ENCODE assay signal across 20 cellular contexts in genomic region chr1:178694923-178695525, GRCh38. TPM values are rescaled to one million over a fixed set of nuclear protein-coding genes. Genes with fewer than 3 reads are reported as not detected.
DNase-seq lines count a peak whose midpoint lies in the region; ATAC-seq, FAIRE-seq and TF ChIP-seq lines count a peak whose summit lies in the region.
"Had no signal": no experiment of that assay in that cellular context is flagged by ENCODE, and none has a peak within 500 bp of the region (broad histone marks: within the 10 kb centered on the region; RNA-seq: fewer than 3 reads in every experiment).

No MANE protein-coding gene starts in this region.

- no peak overlapping the region for H4K5ac ChIP-seq in mesendoderm (ENCODE audit: low read length)

- TF ChIP-seq RAD21 in HepG2 (CRISPR knock-in tag; IDR thresholded peaks at IDR 0.05) (no peak), K562 (CRISPR knock-in tag; conservative IDR thresholded peaks at IDR 0.05 in 1 of 2, IDR thresholded peaks at IDR 0.05 in 1 of 2) (no peak)

- H2AFZ ChIP-seq in HepG2 (ENCODE audit: low read length) (no peak overlapping the region), K562 (ENCODE audit: low read depth, low read length) (no peak overlapping the region)

- TF ChIP-seq CTCF in HepG2 (CRISPR knock-in tag; IDR thresholded peaks at IDR 0.05) = no peak
- TF ChIP-seq CTCF in right lobe of liver (IDR thresholded peaks at IDR 0.05) = no peak
- TF ChIP-seq CTCF in K562 (IDR thresholded peaks at IDR 0.05 in 2 of 3, conservative IDR thresholded peaks at IDR 0.05 in 1 of 3; ENCODE audit: insufficient read depth in 2 of 3, low read depth in 1 of 3, low read length in 3 of 3) = no peak

- TF ChIP-seq POLR2A in HepG2 (IDR thresholded peaks at IDR 0.05; ENCODE audit: insufficient read depth in 1 of 2, low read depth in 2 of 2, low read length in 2 of 2) (no peak), right lobe of liver (IDR thresholded peaks at IDR 0.05) (no peak), K562 (conservative IDR thresholded peaks at IDR 0.05) (no peak)

- H3K4me1 ChIP-seq in HepG2 (ENCODE audit: insufficient read depth, low read length) (no peaks in the 10 kb centered on the region), right lobe of liver (no peaks in the 10 kb centered on the region), K562 (replicated peaks in 1 of 2; ENCODE audit: control insufficient read depth in 2 of 2, insufficient read depth in 2 of 2, low read length in 2 of 2) (no peaks in the 10 kb centered on the region), mesendoderm (ENCODE audit: control insufficient read depth, low read depth, low read length) (no peaks in the 10 kb centered on the region)
- H3K4me1 ChIP-seq: BLaER1, HAP-1 had no signal

- H3K79me1 ChIP-seq in mesendoderm (ENCODE audit: low read length) = no peaks in the 10 kb centered on the region

- H3K27me3 ChIP-seq in HepG2 (ENCODE audit: control insufficient read depth in 1 of 2, insufficient read depth in 2 of 2, low read length in 2 of 2) (peaks cover 0 to 3% of the 10 kb centered on the region in 2 experiments; a peak in 2 of 5 replicates), right lobe of liver (no peaks in the 10 kb centered on the region), K562 (ENCODE audit: control insufficient read depth in 2 of 2, insufficient read depth in 2 of 2, low read length in 2 of 2) (no peaks in the 10 kb centered on the region; a peak in 1 of 5 replicates), mesendoderm (ENCODE audit: insufficient read depth, low read length, poor library complexity) (no peaks in the 10 kb centered on the region)
- H3K27me3 ChIP-seq: BLaER1 had no signal

- no peak overlapping the region for H3K27ac Mint-ChIP-seq in stimulated activated memory B cell treated with anti-CD40 and anti-IgM and Interleukin-4, amounts not matched to agents 10 μg/mL and 1 μg/mL and 100 μg/mL, for 72 hours
- H3K27ac Mint-ChIP-seq: CD4-positive, CD25-positive, alpha-beta regulatory T cell; HFFc6 had no signal

- peaks cover 12% of the 10 kb centered on the region for H3K4me1 Mint-ChIP-seq in stimulated activated memory B cell treated with anti-CD40 and anti-IgM and Interleukin-4, amounts not matched to agents 10 μg/mL and 1 μg/mL and 100 μg/mL, for 72 hours
- H3K4me1 Mint-ChIP-seq: CD4-positive, CD25-positive, alpha-beta regulatory T cell had no signal

- H2BK15ac ChIP-seq in mesendoderm (replicated peaks; ENCODE audit: low read depth) = no peak overlapping the region

- no peaks in the 10 kb centered on the region for H3K27me3 Mint-ChIP-seq in stimulated activated memory B cell treated with anti-CD40 and anti-IgM and Interleukin-4, amounts not matched to agents 10 μg/mL and 1 μg/mL and 100 μg/mL, for 72 hours

- H4K20me1 ChIP-seq in HepG2 (ENCODE audit: insufficient read depth, low read length) (no peaks in the 10 kb centered on the region), K562 (replicated peaks; ENCODE audit: control insufficient read depth, insufficient read depth, low read length) (no peaks in the 10 kb centered on the region)
- H4K20me1 ChIP-seq: BLaER1 had no signal

- no TSS peak for BruUV-seq in HepG2 (replicated peaks; lab: Mats Ljungman, UMichigan)
- BruUV-seq in K562 (replicated peaks; lab: Mats Ljungman, UMichigan) = no TSS peak

- CTCF ChIA-PET in HepG2 (lab: Yijun Ruan, JAX; ENCODE audit: low intra/inter-chr PET ratio, low total read pairs) = no interaction called here
- CTCF ChIA-PET in K562 (lab: Yijun Ruan, JAX; ENCODE audit: low intra/inter-chr PET ratio) = no interaction called here

- H3K36me3 ChIP-seq in HepG2 (replicated peaks in 1 of 2; ENCODE audit: control insufficient read depth in 1 of 2, insufficient read depth in 2 of 2, low read length in 2 of 2) = no peaks in the 10 kb centered on the region
- no peaks in the 10 kb centered on the region for H3K36me3 ChIP-seq in right lobe of liver
- no peaks in the 10 kb centered on the region for H3K36me3 ChIP-seq in K562 (ENCODE audit: control insufficient read depth, insufficient read depth, low read length)
- H3K36me3 ChIP-seq in mesendoderm (ENCODE audit: control insufficient read depth, insufficient read depth, low read length) = no peaks in the 10 kb centered on the region
- H3K36me3 ChIP-seq: BLaER1, HAP-1 had no signal

- H3K9me1 ChIP-seq in K562 (ENCODE audit: control insufficient read depth, insufficient read depth, low read length) = no peaks in the 10 kb centered on the region

- no peaks in the 10 kb centered on the region for H3K36me3 Mint-ChIP-seq in stimulated activated memory B cell treated with anti-CD40 and anti-IgM and Interleukin-4, amounts not matched to agents 10 μg/mL and 1 μg/mL and 100 μg/mL, for 72 hours
- H3K36me3 Mint-ChIP-seq: CD4-positive, CD25-positive, alpha-beta regulatory T cell had no signal

- H3K4me2 ChIP-seq in HepG2 (ENCODE audit: low read depth, low read length) (no peak overlapping the region), K562 (ENCODE audit: insufficient read depth, low read length) (no peak overlapping the region), mesendoderm (ENCODE audit: low read length) (no peak overlapping the region)
- H3K4me2 ChIP-seq: BLaER1 had no signal

- H3K79me2 ChIP-seq in HepG2 (ENCODE audit: insufficient read depth, low read length) (no peaks in the 10 kb centered on the region), K562 (ENCODE audit: control insufficient read depth, insufficient read depth, low read length) (no peaks in the 10 kb centered on the region), mesendoderm (ENCODE audit: control insufficient read depth, insufficient read depth, low read length) (no peaks in the 10 kb centered on the region)

- TF ChIP-seq EP300 in HepG2 (IDR thresholded peaks at IDR 0.05; ENCODE audit: low read depth in 2 of 2, low read length in 2 of 2) = no peak
- TF ChIP-seq EP300 in HepG2 (CRISPR knock-in tag; IDR thresholded peaks at IDR 0.05; ENCODE audit: borderline replicate concordance) = no peak
- no peak for TF ChIP-seq EP300 in K562 (IDR thresholded peaks at IDR 0.05; ENCODE audit: low read length)

- FAIRE-seq in HepG2 (lab: Jason Lieb, UNC) = no peak
- FAIRE-seq in K562 (lab: Jason Lieb, UNC) = no peak
- FAIRE-seq: GM12878, GM18507, H1 had no signal

- H3K27ac ChIP-seq in HepG2 (ENCODE audit: extremely low read length, insufficient read depth, low read length) (no peak overlapping the region), right lobe of liver (no peak overlapping the region), K562 (ENCODE audit: extremely low read depth, low read depth, low read length) (no peak overlapping the region), mesendoderm (ENCODE audit: low read depth, low read length) (no peak overlapping the region)
- H3K27ac ChIP-seq: 22Rv1, BLaER1, HL-60 had no signal

- H3K4me3 Mint-ChIP-seq in stimulated activated memory B cell treated with anti-CD40 and anti-IgM and Interleukin-4, amounts not matched to agents 10 μg/mL and 1 μg/mL and 100 μg/mL, for 72 hours = no peak overlapping the region
- H3K4me3 Mint-ChIP-seq: CD4-positive, CD25-positive, alpha-beta regulatory T cell; HFFc6 had no signal

- no peaks in the 10 kb centered on the region for H3K9me3 Mint-ChIP-seq in stimulated activated memory B cell treated with anti-CD40 and anti-IgM and Interleukin-4, amounts not matched to agents 10 μg/mL and 1 μg/mL and 100 μg/mL, for 72 hours
- H3K9me3 Mint-ChIP-seq: HFFc6 had no signal

- intact Hi-C loops in HepG2 (cut with micrococcal nuclease; ENCODE audit: unreplicated experiment) (no loop called here), right lobe of liver (cut with DNase I) (no loop called here), K562 (cut with micrococcal nuclease) (no loop called here)

- no peak overlapping the region for H3K4ac ChIP-seq in mesendoderm (ENCODE audit: low read depth, low read length)

- no peak overlapping the region for H4K8ac ChIP-seq in mesendoderm (ENCODE audit: low read depth, low read length)

- POLR2A ChIA-PET in HepG2 (lab: Yijun Ruan, JAX) (no interaction called here), K562 (lab: Yijun Ruan, JAX) (no interaction called here)

- H2AK5ac ChIP-seq in mesendoderm (ENCODE audit: low read length) = no peak overlapping the region

- 53% methylated on average over 2 of the region's 2 CpGs for WGBS in HepG2 (ENCODE audit: low lambda C conversion rate)
- WGBS in right lobe of liver (ENCODE audit: insufficient coverage, low coverage, low lambda C conversion rate, missing lambda C conversion rate) = 65% methylated on average over 2 of the region's 2 CpGs
- WGBS in K562 (ENCODE audit: insufficient coverage, low coverage, missing lambda C conversion rate) = 13% methylated on average over 2 of the region's 2 CpGs
- no CpG with 5 or more reads among the region's 2 CpGs for WGBS in mesendoderm (ENCODE audit: extremely low coverage, insufficient coverage, low lambda C conversion rate)

- H2BK120ac ChIP-seq in mesendoderm (ENCODE audit: low read depth, low read length) = no peak overlapping the region

- H3K4me3 ChIP-seq in HepG2 (replicated peaks in 1 of 3; ENCODE audit: insufficient read depth in 1 of 3, low read depth in 2 of 3, low read length in 3 of 3) (no peak overlapping the region), right lobe of liver (no peak overlapping the region), K562 (no peak overlapping the region), mesendoderm (ENCODE audit: low read length) (no peak overlapping the region)
- H3K4me3 ChIP-seq: BLaER1, GM12878, HAP-1 had no signal

- H3K9ac ChIP-seq in HepG2 (ENCODE audit: insufficient read depth, low read depth, low read length) (no peak overlapping the region), K562 (ENCODE audit: insufficient read depth in 1 of 2, low read depth in 2 of 2, low read length in 2 of 2) (no peak overlapping the region), mesendoderm (ENCODE audit: low read length) (no peak overlapping the region)
- H3K9ac ChIP-seq: BLaER1 had no signal

- no peak overlapping the region for H3K56ac ChIP-seq in mesendoderm (ENCODE audit: low read length)

- in situ Hi-C loops in HepG2 (cut with HindIII; ENCODE audit: extremely low pct_ligation_motif_present, low pct_unique_long_range_greater_than_20kb) (no loop called here), K562 (cut with MboI) (no loop called here)

- no peak overlapping the region for H2BK5ac ChIP-seq in mesendoderm (ENCODE audit: low read length)

- H3K18ac ChIP-seq in mesendoderm (ENCODE audit: low read length) = no peak overlapping the region

- DNase-seq in HepG2 (ENCODE audit: low spot score) (no peak), right lobe of liver (no peak), K562 (ENCODE audit: extremely low read depth in 1 of 4, low spot score in 3 of 4) (peak in 2 of 4 experiments; percentile 15 to 21), mesendoderm (peak; percentile 46), activated gamma-delta T cell (lab: John Stamatoyannopoulos, UW) (no peak), NCI-H1105 treated with DMSO at 0.1 percent for 48 hours (lab: John Stamatoyannopoulos, UW) (no peak)
- DNase-seq: AML-193; CD4-positive, CD25-positive, alpha-beta regulatory T cell; DMS53; HFFc6; KG1 had no signal

- H3K23ac ChIP-seq in mesendoderm (ENCODE audit: low read length) = no peak overlapping the region

- H3K9me3 ChIP-seq in HepG2 (ENCODE audit: low read length) (no peaks in the 10 kb centered on the region), right lobe of liver (no peaks in the 10 kb centered on the region), K562 (replicated peaks; ENCODE audit: control insufficient read depth, insufficient read depth, low read depth, low read length) (no peaks in the 10 kb centered on the region; the same call in 1 of the 2 replicates)
- H3K9me3 ChIP-seq: BLaER1, HAP-1 had no signal

- ATAC-seq in HepG2 (no peak), right lobe of liver (no peak), K562 (no peak; the same call in 2 of the 3 replicates), HG03457 (IDR thresholded peaks at IDR 0.05; ENCODE audit: unreplicated experiment) (no peak)
- ATAC-seq in stimulated activated memory B cell treated with anti-CD40 and anti-IgM and Interleukin-4, amounts not matched to agents 10 μg/mL and 1 μg/mL and 100 μg/mL, for 72 hours = no peak
- ATAC-seq: GM12878 had no signal

RNA-seq across cellular contexts. Expression of gene RALGPS2, which starts 30.0 kb away (rescaled TPM):
- total RNA-seq in HepG2 (2016; rRNA removed; fragmentation: Illumina TruSeq; extraction: Trizol) = 36.0 and 58.5 TPM in 2 replicates
- 6.8 and 7.6 TPM in 2 replicates for total RNA-seq in HepG2 (2016; cell fraction: cytosol; rRNA removed; fragmentation: Illumina TruSeq; extraction: Trizol; ENCODE audit: low read depth)
- 35.5 and 53.0 TPM in 2 replicates for total RNA-seq in HepG2 (2016; cell fraction: insoluble cytoplasmic fraction; rRNA removed; fragmentation: Illumina TruSeq; extraction: Trizol)
- total RNA-seq in HepG2 (2016; cell fraction: membrane; rRNA removed; fragmentation: Illumina TruSeq; extraction: Trizol) = 22.3 and 27.2 TPM in 2 replicates
- 42.6 and 46.4 TPM in 2 replicates for total RNA-seq in HepG2 (2016; cell fraction: nucleus; rRNA removed; fragmentation: Illumina TruSeq; extraction: Trizol)
- polyA plus RNA-seq in HepG2 (2011; rRNA removed) = 14.4 and 15.6 TPM in 2 replicates
- polyA plus RNA-seq in HepG2 (2011; cell fraction: cytosol; rRNA removed) = 4.4 and 7.3 TPM in 2 replicates
- 20.7 and 26.9 TPM in 2 replicates for polyA plus RNA-seq in HepG2 (2011; cell fraction: nucleus; rRNA removed)
- polyA plus RNA-seq in HepG2 (2012) = 15.1 and 24.2 TPM in 2 replicates
- 2.5 and 3.0 TPM in 2 replicates for polyA plus RNA-seq in HepG2 (2016; cell fraction: cytosol; fragmentation: Illumina TruSeq; extraction: Trizol; ENCODE audit: low read depth)
- 23.3 and 24.9 TPM in 2 replicates for polyA plus RNA-seq in HepG2 (2016; cell fraction: insoluble cytoplasmic fraction; fragmentation: Illumina TruSeq; extraction: Trizol; ENCODE audit: low read depth)
- 6.2 and 6.7 TPM in 2 replicates for polyA plus RNA-seq in HepG2 (2016; cell fraction: membrane; fragmentation: Illumina TruSeq; extraction: Trizol; ENCODE audit: low read depth)
- polyA plus RNA-seq in HepG2 (2016; cell fraction: nucleus; fragmentation: Illumina TruSeq; extraction: Trizol; ENCODE audit: insufficient read depth, low read depth) = 36.6 and 47.8 TPM in 2 replicates
- 12.8 and 14.0 TPM in 2 replicates for polyA minus RNA-seq in HepG2 (2011; rRNA and poly(A)+ RNA removed; ENCODE audit: low replicate concordance)
- polyA minus RNA-seq in HepG2 (2011; cell fraction: cytosol; rRNA and poly(A)+ RNA removed) = 29.6 and 36.9 TPM in 2 replicates
- polyA minus RNA-seq in HepG2 (2011; cell fraction: nucleus; rRNA and poly(A)+ RNA removed) = 138 and 149 TPM in 2 replicates
- 10 to 100 TPM; 21.0 to 38.3 (median 28.4) TPM for total RNA-seq in right lobe of liver
- total RNA-seq in K562 (2011; cell fraction: chromatin; rRNA removed; ENCODE audit: low replicate concordance) = 4.6 and 12.0 TPM in 2 replicates
- 2.1 and 2.5 TPM in 2 replicates for total RNA-seq in K562 (2011; cell fraction: nucleolus; rRNA removed)
- total RNA-seq in K562 (2011; cell fraction: nucleoplasm; rRNA removed) = 3.5 and 10.5 TPM in 2 replicates
- total RNA-seq in K562 (2014; rRNA removed) = 1.0 and 3.0 TPM in 2 replicates
- 1.8 and 2.9 TPM in 2 replicates for total RNA-seq in K562 (2014; rRNA removed; fragmentation: Illumina TruSeq; extraction: Trizol)
- total RNA-seq in K562 (2015; rRNA removed; fragmentation: Illumina TruSeq; extraction: Trizol) = 1.7 and 2.5 TPM in 2 replicates
- 3.4 and 4.0 TPM in 2 replicates for total RNA-seq in K562 (2021)
- polyA plus RNA-seq in K562 (2011; rRNA removed) = 6.5 and 12.5 TPM in 2 replicates
- 1.2 and 3.6 TPM in 2 replicates for polyA plus RNA-seq in K562 (2011; cell fraction: cytosol; rRNA removed)
- polyA plus RNA-seq in K562 (2011; cell fraction: nucleus; rRNA removed) = 4.3 and 13.6 TPM in 2 replicates
- 0.95 and 1.7 TPM in 2 replicates for polyA plus RNA-seq in K562 (2012)
- 1.3 and 2.2 TPM in 2 replicates for polyA plus RNA-seq in K562 (2014; fragmentation: Illumina TruSeq; extraction: Trizol)
- polyA plus RNA-seq in K562 (2014; fragmentation: Nextera tagmentation; extraction: Ambion mirVana) = under 1 TPM; 0.28 to 0.63 TPM
- polyA plus RNA-seq in K562 (2014; rRNA removed) = 2.6 and 4.2 TPM in 2 replicates
- 12.6 and 40.7 TPM in 2 replicates for polyA minus RNA-seq in K562 (2011; rRNA and poly(A)+ RNA removed)
- polyA minus RNA-seq in K562 (2011; cell fraction: cytosol; rRNA and poly(A)+ RNA removed) = 4.7 and 14.4 TPM in 2 replicates
- polyA minus RNA-seq in K562 (2011; cell fraction: nucleus; rRNA and poly(A)+ RNA removed) = 6.7 and 34.4 TPM in 2 replicates
- polyA plus RNA-seq in mesendoderm (2013, experiment 1 of 2) = 14.8 TPM
- 15.9 TPM for polyA plus RNA-seq in mesendoderm (2013, experiment 2 of 2)

Comparison
In these comparisons a context has a peak if more than half of its experiments do, and no peak if none do; other contexts are left out.
1. Of the 241 proteins assayed by ChIP-seq in both HepG2 and K562: peak only in HepG2: none; only in K562: none; in both: ZNF121; in neither: 240.